15 cellular contexts compared by ENCODE assay signal in the genomic region with DNA sequence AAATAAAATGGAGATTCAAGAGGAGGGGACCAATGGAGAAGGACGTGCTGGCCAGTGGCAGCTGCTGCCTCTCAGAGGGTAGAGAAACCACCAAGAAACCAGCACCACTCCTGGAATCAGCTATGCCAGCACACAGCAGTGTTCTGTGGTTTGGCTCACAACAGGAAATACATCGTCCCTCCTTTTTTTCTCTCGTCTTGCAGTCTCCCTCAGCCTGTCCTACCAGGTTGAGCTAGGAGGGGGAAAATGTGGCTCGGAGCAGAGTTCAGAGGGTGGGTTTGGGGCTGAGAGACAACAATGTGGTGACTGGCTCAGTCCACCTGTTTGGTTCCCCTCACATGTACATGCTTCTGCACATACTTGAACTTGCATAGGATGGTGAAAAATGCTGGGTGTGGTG. TPM values are rescaled to one million over a fixed set of nuclear protein-coding genes. Genes with fewer than 3 reads are reported as not detected.
DNase-seq lines count a peak whose midpoint lies in the region; ATAC-seq and TF ChIP-seq lines count a peak whose summit lies in the region.
"Had no signal": no experiment of that assay in that cellular context is flagged by ENCODE, and none has a peak within 500 bp of the region (broad histone marks: within the 10 kb centered on the region; RNA-seq: fewer than 3 reads in every experiment).

No MANE protein-coding gene starts in this region.

- DNase-seq in activated naive CD4-positive, alpha-beta T cell treated with anti-CD3 and anti-CD28 coated beads, Interleukin-2, amount 10 ng/mL, durations not matched to agents 7 days and 5 days = peak; percentile 69
- no peak for DNase-seq in activated naive CD4-positive, alpha-beta T cell treated with anti-CD3 and anti-CD28 coated beads, Interleukin-2, amount 50 U/mL, for 16 hours
- DNase-seq in Panc1 (ENCODE audit: low read depth, low spot score) (no peak), SHP77 (lab: John Stamatoyannopoulos, UW) (no peak), NCI-H2081 treated with DMSO at 0.1 percent for 48 hours (lab: John Stamatoyannopoulos, UW) (no peak), NK-92 (lab: John Stamatoyannopoulos, UW; ENCODE audit: unreplicated experiment) (no peak)
- DNase-seq in activated naive CD8-positive, alpha-beta T cell treated with anti-CD3 and anti-CD28 coated beads, Interleukin-2, amount 10 ng/mL, durations not matched to agents 7 days and 5 days = peak; percentile 45
- peak in 1 of 2 donors; percentile 30 for DNase-seq in stimulated activated naive CD8-positive, alpha-beta T cell treated with anti-CD3 and anti-CD28 coated beads, Interleukin-15, amount 100 ng/mL, for 72 hours
- DNase-seq: BE2C, GOT3, NCI-H524, transverse colon had no signal

- peak overlapping the region; percentile 46 for H3K4me3 Mint-ChIP-seq in activated naive CD4-positive, alpha-beta T cell treated with anti-CD3 and anti-CD28 coated beads, Interleukin-2, amount 10 ng/mL, durations not matched to agents 7 days and 5 days
- H3K4me3 Mint-ChIP-seq in activated naive CD8-positive, alpha-beta T cell treated with anti-CD3 and anti-CD28 coated beads, Interleukin-2, amount 10 ng/mL, durations not matched to agents 7 days and 5 days = peak overlapping the region; percentile 65
- H3K4me3 Mint-ChIP-seq in stimulated activated naive CD8-positive, alpha-beta T cell treated with anti-CD3 and anti-CD28 coated beads, Interleukin-15, amount 100 ng/mL, for 72 hours = peak overlapping the region in 1 of 2 donors; percentile 31
- H3K4me3 Mint-ChIP-seq: mesothelial cell of epicardium had no signal

- in situ Hi-C loops in Panc1 (cut with HindIII; ENCODE audit: low pct_unique_long_range_greater_than_20kb, low sequenced_read_pairs) = no loop called here

- no TSS peak for BruUV-seq in Panc1 (replicated peaks; lab: Mats Ljungman, UMichigan)

- no peaks in the 10 kb centered on the region for H3K36me3 ChIP-seq in Panc1 (ENCODE audit: control insufficient read depth, insufficient read depth, low read length)

- peaks cover 25% of the 10 kb centered on the region for H3K36me3 Mint-ChIP-seq in activated naive CD4-positive, alpha-beta T cell treated with anti-CD3 and anti-CD28 coated beads, Interleukin-2, amount 10 ng/mL, durations not matched to agents 7 days and 5 days
- H3K36me3 Mint-ChIP-seq in activated naive CD8-positive, alpha-beta T cell treated with anti-CD3 and anti-CD28 coated beads, Interleukin-2, amount 10 ng/mL, durations not matched to agents 7 days and 5 days = peaks cover 2% of the 10 kb centered on the region

- no peak overlapping the region for H3K4me3 ChIP-seq in Panc1 (ENCODE audit: low read depth in 2 of 2, low read length in 2 of 2)
- H3K4me3 ChIP-seq: esophagus muscularis mucosa, transverse colon had no signal

- H3K27me3 ChIP-seq in Panc1 (ENCODE audit: control insufficient read depth, insufficient read depth, low read length) = no peaks in the 10 kb centered on the region
- H3K27me3 ChIP-seq: BE2C, esophagus muscularis mucosa, transverse colon had no signal

- no peaks in the 10 kb centered on the region for H3K4me1 ChIP-seq in Panc1 (ENCODE audit: control insufficient read depth, insufficient read depth, low read length)
- H3K4me1 ChIP-seq: BE2C, esophagus muscularis mucosa, transverse colon had no signal

- ATAC-seq in Panc1 = peak; percentile 42; the same call in 1 of the 2 replicates
- ATAC-seq in activated naive CD8-positive, alpha-beta T cell treated with anti-CD3 and anti-CD28 coated beads, Interleukin-2, amount 10 ng/mL, durations not matched to agents 7 days and 5 days (ENCODE audit: low read depth) = peak; percentile 88
- ATAC-seq in stimulated activated naive CD8-positive, alpha-beta T cell treated with anti-CD3 and anti-CD28 coated beads, Interleukin-15, amount 100 ng/mL, for 72 hours = peak; percentile 83

- H3K27me3 Mint-ChIP-seq in activated naive CD4-positive, alpha-beta T cell treated with anti-CD3 and anti-CD28 coated beads, Interleukin-2, amount 10 ng/mL, durations not matched to agents 7 days and 5 days = no peaks in the 10 kb centered on the region
- H3K27me3 Mint-ChIP-seq in activated naive CD8-positive, alpha-beta T cell treated with anti-CD3 and anti-CD28 coated beads, Interleukin-2, amount 10 ng/mL, durations not matched to agents 7 days and 5 days = no peaks in the 10 kb centered on the region
- no peaks in the 10 kb centered on the region for H3K27me3 Mint-ChIP-seq in stimulated activated naive CD8-positive, alpha-beta T cell treated with anti-CD3 and anti-CD28 coated beads, Interleukin-15, amount 100 ng/mL, for 72 hours

- H3K9me3 ChIP-seq in Panc1 (ENCODE audit: control insufficient read depth, insufficient read depth, low read depth, low read length) = no peaks in the 10 kb centered on the region
- H3K9me3 ChIP-seq: BE2C, esophagus muscularis mucosa, transverse colon had no signal

- CTCF ChIA-PET in activated naive CD4-positive, alpha-beta T cell treated with anti-CD3 and anti-CD28 coated beads, Interleukin-2, amount 10 ng/mL, durations not matched to agents 7 days and 5 days (lab: Charles Lee) = interaction anchor here (0.7 to 2.2 kb wide), 5 partner anchors 12 to 134 kb away, joined by 3 to 5 read pairs (median 3); no protein-coding TSS in a partner anchor
- CTCF ChIA-PET in Panc1 (lab: Charles Lee) = interaction anchor here (2.8 kb wide), 1 partner anchor 38 kb away, joined by 13 read pairs; no protein-coding TSS in a partner anchor

- POLR2A ChIA-PET in Panc1 (lab: Charles Lee) = no interaction called here
- POLR2A ChIA-PET in activated naive CD8-positive, alpha-beta T cell treated with anti-CD3 and anti-CD28 coated beads, Interleukin-2, amount 10 ng/mL, durations not matched to agents 7 days and 5 days (lab: Charles Lee) = interaction anchor here (0.6 to 2.7 kb wide), 8 partner anchors 14 to 87 kb away, joined by 3 to 9 read pairs (median 4); partner anchors contain the start of genes ATP5PD, KCTD2, MRPL58 and SLC16A5

- H3K27ac Mint-ChIP-seq in activated naive CD4-positive, alpha-beta T cell treated with anti-CD3 and anti-CD28 coated beads, Interleukin-2, amount 10 ng/mL, durations not matched to agents 7 days and 5 days = peak overlapping the region; percentile 91
- peak overlapping the region; percentile 91 for H3K27ac Mint-ChIP-seq in activated naive CD8-positive, alpha-beta T cell treated with anti-CD3 and anti-CD28 coated beads, Interleukin-2, amount 10 ng/mL, durations not matched to agents 7 days and 5 days
- H3K27ac Mint-ChIP-seq in stimulated activated naive CD8-positive, alpha-beta T cell treated with anti-CD3 and anti-CD28 coated beads, Interleukin-15, amount 100 ng/mL, for 72 hours = peak overlapping the region; percentile 48 to 81
- H3K27ac Mint-ChIP-seq: mesothelial cell of epicardium had no signal

- no peaks in the 10 kb centered on the region for H3K9me3 Mint-ChIP-seq in activated naive CD4-positive, alpha-beta T cell treated with anti-CD3 and anti-CD28 coated beads, Interleukin-2, amount 10 ng/mL, durations not matched to agents 7 days and 5 days
- no peaks in the 10 kb centered on the region for H3K9me3 Mint-ChIP-seq in activated naive CD8-positive, alpha-beta T cell treated with anti-CD3 and anti-CD28 coated beads, Interleukin-2, amount 10 ng/mL, durations not matched to agents 7 days and 5 days
- no peaks in the 10 kb centered on the region for H3K9me3 Mint-ChIP-seq in stimulated activated naive CD8-positive, alpha-beta T cell treated with anti-CD3 and anti-CD28 coated beads, Interleukin-15, amount 100 ng/mL, for 72 hours
- H3K9me3 Mint-ChIP-seq: mesothelial cell of epicardium had no signal

- no peak for TF ChIP-seq CTCF in Panc1 (IDR thresholded peaks at IDR 0.05)

- intact Hi-C loops in Panc1 (cut with micrococcal nuclease; ENCODE audit: unreplicated experiment) = no loop called here

- H3K27ac ChIP-seq in Panc1 (ENCODE audit: low read length) = no peak overlapping the region; the same call in 1 of the 2 replicates
- H3K27ac ChIP-seq: esophagus muscularis mucosa, transverse colon had no signal

- H3K4me1 Mint-ChIP-seq in activated naive CD4-positive, alpha-beta T cell treated with anti-CD3 and anti-CD28 coated beads, Interleukin-2, amount 10 ng/mL, durations not matched to agents 7 days and 5 days = peaks cover 47% of the 10 kb centered on the region
- H3K4me1 Mint-ChIP-seq in activated naive CD8-positive, alpha-beta T cell treated with anti-CD3 and anti-CD28 coated beads, Interleukin-2, amount 10 ng/mL, durations not matched to agents 7 days and 5 days = peaks cover 21% of the 10 kb centered on the region
- H3K4me1 Mint-ChIP-seq in stimulated activated naive CD8-positive, alpha-beta T cell treated with anti-CD3 and anti-CD28 coated beads, Interleukin-15, amount 100 ng/mL, for 72 hours = peaks cover 40% of the 10 kb centered on the region
- H3K4me1 Mint-ChIP-seq: mesothelial cell of epicardium had no signal

RNA-seq across cellular contexts. Expression of gene SLC16A5, which starts 19.9 kb away (rescaled TPM):
- 46.6 TPM for total RNA-seq in Panc1 (2021; ENCODE audit: unreplicated experiment)
- polyA plus RNA-seq in Panc1 (2012; ENCODE audit: insufficient read length) = 70.7 TPM
- total RNA-seq in activated naive CD8-positive, alpha-beta T cell treated with anti-CD3 and anti-CD28 coated beads, Interleukin-2, amount 10 ng/mL, durations not matched to agents 7 days and 5 days = 10 to 100 TPM in 1 of 2 experiments, 1 to 10 TPM in 1; 9.1 to 11.0 TPM
- total RNA-seq: SK-MEL-5 had no signal

RNA-seq across cellular contexts. Expression of gene KCTD2, which starts 20.8 kb away (rescaled TPM):
- total RNA-seq in Panc1 (2021; ENCODE audit: unreplicated experiment) = 34.9 TPM
- polyA plus RNA-seq in Panc1 (2012; ENCODE audit: insufficient read length) = 29.9 TPM
- 10 to 100 TPM; 20.4 to 22.4 TPM for total RNA-seq in activated naive CD8-positive, alpha-beta T cell treated with anti-CD3 and anti-CD28 coated beads, Interleukin-2, amount 10 ng/mL, durations not matched to agents 7 days and 5 days

RNA-seq across cellular contexts. Expression of gene ATP5PD, which starts 21.1 kb away (rescaled TPM):
- 413 TPM for total RNA-seq in Panc1 (2021; ENCODE audit: unreplicated experiment)
- 260 TPM for polyA plus RNA-seq in Panc1 (2012; ENCODE audit: insufficient read length)
- total RNA-seq in activated naive CD8-positive, alpha-beta T cell treated with anti-CD3 and anti-CD28 coated beads, Interleukin-2, amount 10 ng/mL, durations not matched to agents 7 days and 5 days = 100 to 1,000 TPM; 196 to 199 TPM

RNA-seq across cellular contexts. Expression of gene ARMC7, which starts 41.9 kb away (rescaled TPM):
- 48.7 TPM for total RNA-seq in Panc1 (2021; ENCODE audit: unreplicated experiment)
- polyA plus RNA-seq in Panc1 (2012; ENCODE audit: insufficient read length) = 74.7 TPM
- 10 to 100 TPM; 16.2 to 17.6 TPM for total RNA-seq in activated naive CD8-positive, alpha-beta T cell treated with anti-CD3 and anti-CD28 coated beads, Interleukin-2, amount 10 ng/mL, durations not matched to agents 7 days and 5 days

RNA-seq across cellular contexts. Expression of gene MRPL58, which starts 55.4 kb away (rescaled TPM):
- total RNA-seq in Panc1 (2021; ENCODE audit: unreplicated experiment) = 55.2 TPM
- 44.5 TPM for polyA plus RNA-seq in Panc1 (2012; ENCODE audit: insufficient read length)
- 10 to 100 TPM; 32.2 to 36.2 TPM for total RNA-seq in activated naive CD8-positive, alpha-beta T cell treated with anti-CD3 and anti-CD28 coated beads, Interleukin-2, amount 10 ng/mL, durations not matched to agents 7 days and 5 days

Comparison
In these comparisons a context has a peak if more than half of its experiments do, and no peak if none do; other contexts are left out.
1. DNase-seq: peak in activated naive CD4-positive, alpha-beta T cell treated with anti-CD3 and anti-CD28 coated beads, Interleukin-2, amount 10 ng/mL, durations not matched to agents 7 days and 5 days (single experiment) and activated naive CD8-positive, alpha-beta T cell treated with anti-CD3 and anti-CD28 coated beads, Interleukin-2, amount 10 ng/mL, durations not matched to agents 7 days and 5 days (single experiment); none in activated naive CD4-positive, alpha-beta T cell treated with anti-CD3 and anti-CD28 coated beads, Interleukin-2, amount 50 U/mL, for 16 hours (single experiment), Panc1 (single experiment), SHP77 (0 of 2), NCI-H2081 treated with DMSO at 0.1 percent for 48 hours (single experiment) and NK-92 (single experiment).
2. Peak in every context shown above with its lines, with median percentiles within 50 percentile points of each other: H3K27ac Mint-ChIP-seq and ATAC-seq.